ENCODE assay signal across 30 cellular contexts in the genomic region with DNA sequence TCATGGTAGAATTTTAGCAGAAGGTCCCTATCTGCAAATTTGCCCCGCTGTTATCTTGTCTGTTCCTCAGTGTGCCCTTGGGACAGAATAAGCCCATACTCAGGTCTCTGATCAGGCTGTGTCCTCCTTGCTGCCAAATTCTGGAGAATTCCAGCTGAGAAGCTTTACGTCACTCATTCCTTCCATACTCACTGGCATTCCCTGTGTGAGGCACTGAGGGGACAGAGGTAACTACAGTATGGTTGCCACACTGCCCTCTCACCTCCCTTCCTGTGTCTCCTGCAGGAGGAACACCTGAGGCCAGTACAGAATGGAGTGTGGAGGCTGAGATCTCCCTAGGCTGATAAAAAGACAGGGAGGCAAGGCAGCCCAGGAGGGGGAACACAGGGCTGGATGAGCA. TPM values are rescaled to one million over a fixed set of nuclear protein-coding genes. Genes with fewer than 3 reads are reported as not detected.
DNase-seq lines count a peak whose midpoint lies in the region; ATAC-seq, FAIRE-seq and TF ChIP-seq lines count a peak whose summit lies in the region.
"Had no signal": no experiment of that assay in that cellular context is flagged by ENCODE, and none has a peak within 500 bp of the region (broad histone marks: within the 10 kb centered on the region; RNA-seq: fewer than 3 reads in every experiment).

No MANE protein-coding gene starts in this region.

- RAD21 ChIA-PET in GM12878 (lab: Charles Lee; ENCODE audit: unreplicated experiment): interaction anchor here (0.7 to 1.0 kb wide), 2 partner anchors 21 to 186 kb away, joined by 3 to 4 read pairs; no protein-coding TSS in a partner anchor

- H3K4me2 ChIP-seq in BLaER1 (peak overlapping the region; percentile 76), GM12878 (ENCODE audit: control insufficient read depth, insufficient read depth) (no peak overlapping the region), mesenchymal stem cell (ENCODE audit: low read length, poor library complexity, severe bottlenecking) (no peak overlapping the region)
- H3K4me2 ChIP-seq: smooth muscle cell had no signal

- POLR2A ChIA-PET in Caco-2 (lab: Charles Lee) (no interaction called here), GM12878 (lab: Charles Lee) (interaction anchor here (1.0 to 1.3 kb wide), 3 partner anchors 11 to 265 kb away, joined by 3 to 6 read pairs (median 4); no protein-coding TSS in a partner anchor)

- no peak overlapping the region for H2BK5ac ChIP-seq in mesenchymal stem cell (ENCODE audit: low read depth, low read length, poor library complexity, severe bottlenecking)

- H2AFZ ChIP-seq in GM12878 (ENCODE audit: control insufficient read depth, low read depth, low read length) (no peak overlapping the region), mesenchymal stem cell (ENCODE audit: low read depth, low read length) (no peak overlapping the region)

- H3K36me3 ChIP-seq in BLaER1: peaks cover 100% of the 10 kb centered on the region
- peaks cover 15% of the 10 kb centered on the region for H3K36me3 ChIP-seq in Caco-2 (ENCODE audit: control insufficient read depth, insufficient read depth, low read length)
- peaks cover 43 to 61% of the 10 kb centered on the region in 2 experiments for H3K36me3 ChIP-seq in GM12878 (ENCODE audit: control insufficient read depth in 2 of 2, insufficient read depth in 2 of 2, low read length in 1 of 2)
- H3K36me3 ChIP-seq in mesenchymal stem cell (ENCODE audit: control insufficient read depth in 1 of 2, insufficient read depth in 2 of 2, low read depth in 1 of 2, low read length in 2 of 2): peaks cover 55 to 97% of the 10 kb centered on the region in 2 experiments
- peaks cover 11 to 45% of the 10 kb centered on the region in 2 donors for H3K36me3 ChIP-seq in body of pancreas (replicated peaks in 1 of 2; ENCODE audit: insufficient read depth in 1 of 2, low read depth in 2 of 2)

- BruUV-seq in Caco-2 (replicated peaks; lab: Mats Ljungman, UMichigan) (no TSS peak), GM12878 (replicated peaks; lab: Mats Ljungman, UMichigan) (no TSS peak)

- no peak for FAIRE-seq in GM12878 (lab: Jason Lieb, UNC)
- FAIRE-seq: pancreas had no signal

- peak overlapping the region in 1 of 2 experiments; percentile 44 for H3K14ac ChIP-seq in mesenchymal stem cell (ENCODE audit: low read length in 2 of 2)

- H3K27ac ChIP-seq in BLaER1: peak overlapping the region; percentile 40; the same call in 1 of the 2 replicates
- peak overlapping the region; percentile 54 for H3K27ac ChIP-seq in GM12878 (ENCODE audit: control insufficient read depth, insufficient read depth)
- no peak overlapping the region for H3K27ac ChIP-seq in mesenchymal stem cell (ENCODE audit: low read length, poor library complexity, severe bottlenecking)
- no peak overlapping the region for H3K27ac ChIP-seq in body of pancreas
- H3K27ac ChIP-seq: pancreas, SJCRH30, transverse colon had no signal

- H2BK12ac ChIP-seq in mesenchymal stem cell (ENCODE audit: low read length in 2 of 2): no peak overlapping the region

- DNase-seq in Caco-2: no peak
- DNase-seq in GM12878 (ENCODE audit: low read depth, low spot score): no peak
- DNase-seq in mesenchymal stem cell: no peak
- DNase-seq in left lobe of liver (ENCODE audit: low spot score): no peak
- DNase-seq in body of pancreas: no peak
- DNase-seq in NCI-H526 (lab: John Stamatoyannopoulos, UW): no peak
- DNase-seq: activated CD4-positive, alpha-beta memory T cell treated with anti-CD3 and anti-CD28 coated beads, Interleukin-2, amount 10 ng/mL, durations not matched to agents 7 days and 5 days; activated gamma-delta T cell; activated naive CD8-positive, alpha-beta T cell treated with anti-CD3 and anti-CD28 coated beads, Interleukin-2, amount 50 U/mL, for 24 hours; effector CD4-positive, alpha-beta T cell; EL; islet precursor cell; NCI-H1092 treated with DMSO at 0.1 percent for 48 hours; NCI-H187; NCI-H2171 treated with DMSO at 0.1 percent for 48 hours; NCI-H524; pancreas; retina; SJCRH30; stimulated activated CD4-positive, alpha-beta T cell treated with anti-CD3 and anti-CD28 coated beads, Interleukin-1b, Interleukin-23, amount 100 ng/mL, for 48 hours; stimulated activated CD8-positive, alpha-beta memory T cell treated with anti-CD3 and anti-CD28 coated beads, Interleukin-4, amount 100 ng/mL, for 48 hours; T-cell; transverse colon had no signal

- SMC1A ChIA-PET in GM12878 (lab: Charles Lee; ENCODE audit: uncharacterized antibody, unreplicated experiment): interaction anchor here (0.7 to 0.8 kb wide), 3 partner anchors 59 to 136 kb away, joined by 3 read pairs; no protein-coding TSS in a partner anchor

- H3K4ac ChIP-seq in mesenchymal stem cell (ENCODE audit: low read depth in 1 of 2, low read length in 2 of 2): no peak overlapping the region

- peak overlapping the region; percentile 5 for H2AK5ac ChIP-seq in mesenchymal stem cell (ENCODE audit: low read length, severe bottlenecking)

- H3K79me2 ChIP-seq in GM12878 (ENCODE audit: control insufficient read depth, insufficient read depth, low read length): no peaks in the 10 kb centered on the region

- CTCF ChIA-PET in Caco-2 (lab: Charles Lee) (no interaction called here), GM12878 (lab: Yijun Ruan, JAX) (interaction anchor here (0.5 to 1.8 kb wide), 2 partner anchors 42 to 58 kb away, joined by 3 to 7 read pairs; no protein-coding TSS in a partner anchor)

- peaks cover 12% of the 10 kb centered on the region for H3K4me1 Mint-ChIP-seq in Caco-2 (ENCODE audit: low read depth, unreplicated experiment)
- H3K4me1 Mint-ChIP-seq: activated CD4-positive, alpha-beta memory T cell treated with anti-CD3 and anti-CD28 coated beads, Interleukin-2, amount 10 ng/mL, durations not matched to agents 7 days and 5 days; T-cell had no signal

- H3K4me1 ChIP-seq in BLaER1 (peaks cover 34% of the 10 kb centered on the region), Caco-2 (peaks cover 26% of the 10 kb centered on the region), GM12878 (ENCODE audit: control insufficient read depth, insufficient read depth, low read length) (peaks cover 16% of the 10 kb centered on the region), mesenchymal stem cell (ENCODE audit: control insufficient read depth, insufficient read depth, low read depth, low read length) (peaks cover 19% of the 10 kb centered on the region), body of pancreas (no peaks in the 10 kb centered on the region)
- H3K4me1 ChIP-seq: pancreas, SJCRH30, transverse colon had no signal

- no peaks in the 10 kb centered on the region for H3K9me3 Mint-ChIP-seq in Caco-2 (ENCODE audit: unreplicated experiment)
- H3K9me3 Mint-ChIP-seq: activated CD4-positive, alpha-beta memory T cell treated with anti-CD3 and anti-CD28 coated beads, Interleukin-2, amount 10 ng/mL, durations not matched to agents 7 days and 5 days; activated naive CD8-positive, alpha-beta T cell treated with anti-CD3 and anti-CD28 coated beads, Interleukin-2, amount 50 U/mL, for 24 hours; T-cell had no signal

- TF ChIP-seq CTCF in Caco-2 (IDR thresholded peaks at IDR 0.05; ENCODE audit: insufficient read depth in 1 of 2, low read depth in 1 of 2, low read length in 1 of 2, severe bottlenecking in 1 of 2, unreplicated experiment in 1 of 2): no peak
- no peak for TF ChIP-seq CTCF in GM12878 (IDR thresholded peaks at IDR 0.05 in 2 of 3, conservative IDR thresholded peaks at IDR 0.05 in 1 of 3; ENCODE audit: control insufficient read depth in 2 of 3, extremely low read depth in 1 of 3, insufficient read depth in 1 of 3, low read depth in 3 of 3, low read length in 3 of 3)
- no peak for TF ChIP-seq CTCF in body of pancreas (IDR thresholded peaks at IDR 0.05)

- H3K27ac Mint-ChIP-seq in Caco-2 (ENCODE audit: unreplicated experiment): peak overlapping the region; percentile 10
- H3K27ac Mint-ChIP-seq: activated CD4-positive, alpha-beta memory T cell treated with anti-CD3 and anti-CD28 coated beads, Interleukin-2, amount 10 ng/mL, durations not matched to agents 7 days and 5 days; activated naive CD8-positive, alpha-beta T cell treated with anti-CD3 and anti-CD28 coated beads, Interleukin-2, amount 50 U/mL, for 24 hours had no signal

- TF ChIP-seq POLR2A in GM12878 (IDR thresholded peaks at IDR 0.05; ENCODE audit: low read depth, low read length): no peak
- TF ChIP-seq POLR2A in body of pancreas (IDR thresholded peaks at IDR 0.05): no peak

- no peak overlapping the region for H4K91ac ChIP-seq in mesenchymal stem cell (ENCODE audit: low read length)

- ATAC-seq in GM12878 (no peak), left lobe of liver (no peak), body of pancreas (no peak)
- ATAC-seq: activated CD4-positive, CD25-positive, alpha-beta regulatory T cell treated with anti-CD3 and anti-CD28 coated beads, Interleukin-2, amount 50 U/mL, for 24 hours; activated naive CD8-positive, alpha-beta T cell treated with anti-CD3 and anti-CD28 coated beads, Interleukin-2, amount 50 U/mL, for 24 hours; pancreas had no signal

- no peak overlapping the region for H2BK15ac ChIP-seq in mesenchymal stem cell (ENCODE audit: low read depth, poor library complexity, severe bottlenecking)

- H3K9ac ChIP-seq in BLaER1 (peak overlapping the region; percentile 13), GM12878 (ENCODE audit: control insufficient read depth, insufficient read depth, low read length) (no peak overlapping the region), mesenchymal stem cell (ENCODE audit: low read length) (no peak overlapping the region)

- intact Hi-C loops in Caco-2 (cut with micrococcal nuclease; ENCODE audit: unreplicated experiment) (no loop called here), GM12878 (cut with micrococcal nuclease; ENCODE audit: unreplicated experiment) (no loop called here), body of pancreas (cut with DNase I) (no loop called here)

- H3K18ac ChIP-seq in mesenchymal stem cell (ENCODE audit: low read depth in 1 of 2, low read length in 2 of 2): no peak overlapping the region

- 0 out of 2 replicates have a peak overlapping the region, but pooled peaks have one; percentile 8 for H3K4me3 ChIP-seq in BLaER1
- H3K4me3 ChIP-seq in Caco-2 (ENCODE audit: low read depth, low read length): no peak overlapping the region
- H3K4me3 ChIP-seq in GM12878: no peak overlapping the region
- no peak overlapping the region for H3K4me3 ChIP-seq in mesenchymal stem cell (ENCODE audit: insufficient read depth in 1 of 2, low read depth in 1 of 2, low read length in 2 of 2)
- no peak overlapping the region for H3K4me3 ChIP-seq in body of pancreas
- H3K4me3 ChIP-seq: lung, pancreas, Peyer's patch, SJCRH30, smooth muscle cell, transverse colon had no signal

- H3K23ac ChIP-seq in mesenchymal stem cell (ENCODE audit: low read length in 2 of 2): no peak overlapping the region

- H3K79me1 ChIP-seq in mesenchymal stem cell (replicated peaks; ENCODE audit: low read length, poor library complexity, severe bottlenecking): peaks cover 22% of the 10 kb centered on the region

- in situ Hi-C loops in GM12878 (cut with MboI): no loop called here

- no peaks in the 10 kb centered on the region for H3K27me3 ChIP-seq in BLaER1
- no peaks in the 10 kb centered on the region for H3K27me3 ChIP-seq in Caco-2 (replicated peaks; ENCODE audit: control insufficient read depth, insufficient read depth, low read length)
- no peaks in the 10 kb centered on the region for H3K27me3 ChIP-seq in GM12878 (replicated peaks in 1 of 2; ENCODE audit: control insufficient read depth in 2 of 2, insufficient read depth in 2 of 2, low read length in 1 of 2)
- H3K27me3 ChIP-seq in mesenchymal stem cell (ENCODE audit: control insufficient read depth in 1 of 2, insufficient read depth in 1 of 2, low read length in 2 of 2): no peaks in the 10 kb centered on the region
- H3K27me3 ChIP-seq in body of pancreas: no peaks in the 10 kb centered on the region
- H3K27me3 ChIP-seq: pancreas, Peyer's patch, SJCRH30, transverse colon had no signal

- H4K8ac ChIP-seq in mesenchymal stem cell (ENCODE audit: low read length): no peak overlapping the region

- H3K4me3 Mint-ChIP-seq in Caco-2 (ENCODE audit: unreplicated experiment): no peak overlapping the region
- H3K4me3 Mint-ChIP-seq: activated CD4-positive, alpha-beta memory T cell treated with anti-CD3 and anti-CD28 coated beads, Interleukin-2, amount 10 ng/mL, durations not matched to agents 7 days and 5 days; activated naive CD8-positive, alpha-beta T cell treated with anti-CD3 and anti-CD28 coated beads, Interleukin-2, amount 50 U/mL, for 24 hours; T-cell had no signal

- H4K20me1 ChIP-seq in BLaER1: peaks cover 50% of the 10 kb centered on the region
- H4K20me1 ChIP-seq in GM12878 (ENCODE audit: control insufficient read depth, insufficient read depth): no peaks in the 10 kb centered on the region

- WGBS in GM12878 (ENCODE audit: insufficient coverage, insufficient replicate concordance, low lambda C conversion rate, missing lambda C conversion rate): 92% methylated on average over 2 of the region's 2 CpGs
- WGBS in mesenchymal stem cell: 100% methylated on average over 1 of the region's 2 CpGs
- 94 to 100% methylated on average over 2 of the region's 2 CpGs for WGBS in body of pancreas, 2 donors

- H3K9me3 ChIP-seq in BLaER1 (no peaks in the 10 kb centered on the region), Caco-2 (no peaks in the 10 kb centered on the region), GM12878 (replicated peaks; ENCODE audit: control insufficient read depth, insufficient read depth, low read length) (no peaks in the 10 kb centered on the region), mesenchymal stem cell (ENCODE audit: control insufficient read depth, low read length) (no peaks in the 10 kb centered on the region), body of pancreas (no peaks in the 10 kb centered on the region)
- H3K9me3 ChIP-seq: pancreas, Peyer's patch, SJCRH30, transverse colon had no signal

- no peak overlapping the region for H2BK120ac ChIP-seq in mesenchymal stem cell (ENCODE audit: low read depth, low read length)

- H3K36me3 Mint-ChIP-seq in Caco-2 (ENCODE audit: insufficient read depth, unreplicated experiment): peaks cover 92% of the 10 kb centered on the region

- no peaks in the 10 kb centered on the region for H3K27me3 Mint-ChIP-seq in Caco-2 (ENCODE audit: insufficient read depth, unreplicated experiment)
- H3K27me3 Mint-ChIP-seq: activated CD4-positive, alpha-beta memory T cell treated with anti-CD3 and anti-CD28 coated beads, Interleukin-2, amount 10 ng/mL, durations not matched to agents 7 days and 5 days; activated naive CD8-positive, alpha-beta T cell treated with anti-CD3 and anti-CD28 coated beads, Interleukin-2, amount 50 U/mL, for 24 hours; T-cell had no signal

- TF ChIP-seq EP300 in GM12878 (IDR thresholded peaks at IDR 0.05; ENCODE audit: borderline replicate concordance in 1 of 2, control insufficient read depth in 1 of 2, low read depth in 2 of 2, low read length in 2 of 2): no peak

- no peak for TF ChIP-seq RAD21 in GM12878 (IDR thresholded peaks at IDR 0.05; ENCODE audit: insufficient read depth, low read depth, low read length)

RNA-seq across cellular contexts. Expression of a gene that starts 31.5 kb away (rescaled TPM):
- total RNA-seq in Caco-2 (2022) (1.4 and 2.2 TPM in 2 replicates), GM12878 (2014; rRNA removed) (3.6 and 6.8 TPM in 2 replicates), GM12878 (2014; rRNA removed; fragmentation: Illumina TruSeq; extraction: Trizol) (0.22 and 0.28 TPM in 2 replicates), GM12878 (2021) (8.6 and 10.1 TPM in 2 replicates), left lobe of liver (not detected), body of pancreas (not detected)
- 10.3 and 11.3 TPM in 2 replicates for total RNA-seq in GM12878 (2013; cell fraction: nucleolus; rRNA removed)
- 0.26 TPM for polyA plus RNA-seq in GM12878 (2011; ENCODE audit: low read depth)
- polyA plus RNA-seq in GM12878 (2011; rRNA removed) (0.06 and 0.08 TPM in 2 replicates), GM12878 (2014; fragmentation: Illumina TruSeq; extraction: Trizol) (0.06 TPM in 1 of 2 replicates, not detected in the other), GM12878 (2014; fragmentation: Nextera tagmentation; extraction: Ambion mirVana) (under 1 TPM; 0.13 to 0.40 TPM), GM12878 (2014; rRNA removed) (5.9 and 6.5 TPM in 2 replicates), GM12878 (2016; fragmentation: Nextera tagmentation; extraction: Ambion mirVana) (under 1 TPM; 0.20 to 0.27 TPM)
- 0.03 and 0.33 TPM in 2 replicates for polyA plus RNA-seq in GM12878 (2011; cell fraction: cytosol; rRNA removed)
- 2.4 and 3.6 TPM in 2 replicates for polyA plus RNA-seq in GM12878 (2011; cell fraction: nucleus; rRNA removed)
- 3.6 and 5.2 TPM in 2 replicates for polyA plus RNA-seq in GM12878 (2012)
- not detected in 2 replicates for polyA minus RNA-seq in GM12878 (2011; rRNA and poly(A)+ RNA removed)
- not detected in 2 replicates for polyA minus RNA-seq in GM12878 (2011; cell fraction: cytosol; rRNA and poly(A)+ RNA removed)
- 0.29 TPM in 1 of 2 replicates, not detected in the other for polyA minus RNA-seq in GM12878 (2011; cell fraction: nucleus; rRNA and poly(A)+ RNA removed)
- polyA plus RNA-seq in mesenchymal stem cell (2013, experiment 1 of 2): not detected
- not detected for polyA plus RNA-seq in mesenchymal stem cell (2013, experiment 2 of 2)
- total RNA-seq: activated CD4-positive, alpha-beta memory T cell treated with anti-CD3 and anti-CD28 coated beads, Interleukin-2, amount 10 ng/mL, durations not matched to agents 7 days and 5 days; H4; pancreas; Peyer's patch; SJCRH30; smooth muscle cell had no signal
- polyA plus RNA-seq: AG04450, pancreas had no signal

RNA-seq across cellular contexts. Expression of a gene that starts 43.2 kb away (rescaled TPM):
- total RNA-seq in Caco-2 (2022): 2.2 and 2.4 TPM in 2 replicates
- 79.9 and 82.3 TPM in 2 replicates for total RNA-seq in GM12878 (2013; cell fraction: nucleolus; rRNA removed)
- total RNA-seq in GM12878 (2014; rRNA removed): 35.9 and 37.6 TPM in 2 replicates
- 22.3 and 23.2 TPM in 2 replicates for total RNA-seq in GM12878 (2014; rRNA removed; fragmentation: Illumina TruSeq; extraction: Trizol)
- 90.1 and 91.4 TPM in 2 replicates for total RNA-seq in GM12878 (2021)
- polyA plus RNA-seq in GM12878 (2011; ENCODE audit: low read depth): 30.0 TPM
- 9.7 and 16.4 TPM in 2 replicates for polyA plus RNA-seq in GM12878 (2011; rRNA removed)
- polyA plus RNA-seq in GM12878 (2011; cell fraction: cytosol; rRNA removed): 18.3 and 19.9 TPM in 2 replicates
- polyA plus RNA-seq in GM12878 (2011; cell fraction: nucleus; rRNA removed): 43.6 and 44.2 TPM in 2 replicates
- polyA plus RNA-seq in GM12878 (2012): 50.9 and 59.0 TPM in 2 replicates
- 20.6 and 26.9 TPM in 2 replicates for polyA plus RNA-seq in GM12878 (2014; fragmentation: Illumina TruSeq; extraction: Trizol)
- 1 to 10 TPM; 6.9 to 9.6 TPM for polyA plus RNA-seq in GM12878 (2014; fragmentation: Nextera tagmentation; extraction: Ambion mirVana)
- polyA plus RNA-seq in GM12878 (2014; rRNA removed): 42.3 and 43.0 TPM in 2 replicates
- 10 to 100 TPM; 26.6 to 30.4 TPM for polyA plus RNA-seq in GM12878 (2016; fragmentation: Nextera tagmentation; extraction: Ambion mirVana)
- polyA minus RNA-seq in GM12878 (2011; rRNA and poly(A)+ RNA removed): 24.8 and 41.5 TPM in 2 replicates
- 20.1 and 23.4 TPM in 2 replicates for polyA minus RNA-seq in GM12878 (2011; cell fraction: cytosol; rRNA and poly(A)+ RNA removed)
- polyA minus RNA-seq in GM12878 (2011; cell fraction: nucleus; rRNA and poly(A)+ RNA removed): 12.0 and 20.7 TPM in 2 replicates
- 0.22 TPM for polyA plus RNA-seq in mesenchymal stem cell (2013, experiment 1 of 2)
- polyA plus RNA-seq in mesenchymal stem cell (2013, experiment 2 of 2): 0.18 TPM
- total RNA-seq in left lobe of liver: 0.10 TPM
- not detected for total RNA-seq in body of pancreas
- total RNA-seq: smooth muscle cell had no signal

RNA-seq across cellular contexts. Expression of a gene that starts 50.5 kb away (rescaled TPM):
- total RNA-seq in Caco-2 (2022) (134 and 150 TPM in 2 replicates), GM12878 (2014; rRNA removed) (62.9 and 75.3 TPM in 2 replicates), GM12878 (2014; rRNA removed; fragmentation: Illumina TruSeq; extraction: Trizol) (52.2 and 56.3 TPM in 2 replicates), GM12878 (2021) (171 and 177 TPM in 2 replicates), left lobe of liver (30.4 TPM), body of pancreas (10 to 100 TPM; 40.2 to 68.6 TPM)
- total RNA-seq in GM12878 (2013; cell fraction: nucleolus; rRNA removed): 537 and 614 TPM in 2 replicates
- 105 TPM for polyA plus RNA-seq in GM12878 (2011; ENCODE audit: low read depth)
- polyA plus RNA-seq in GM12878 (2011; rRNA removed) (94.7 and 124 TPM in 2 replicates), GM12878 (2014; fragmentation: Illumina TruSeq; extraction: Trizol) (144 and 150 TPM in 2 replicates), GM12878 (2014; fragmentation: Nextera tagmentation; extraction: Ambion mirVana) (1 to 10 TPM; 2.4 to 3.6 TPM), GM12878 (2014; rRNA removed) (160 and 184 TPM in 2 replicates), GM12878 (2016; fragmentation: Nextera tagmentation; extraction: Ambion mirVana) (10 to 100 TPM; 73.8 to 82.3 TPM)
- 139 and 162 TPM in 2 replicates for polyA plus RNA-seq in GM12878 (2011; cell fraction: cytosol; rRNA removed)
- polyA plus RNA-seq in GM12878 (2011; cell fraction: nucleus; rRNA removed): 458 and 495 TPM in 2 replicates
- polyA plus RNA-seq in GM12878 (2012): 149 and 160 TPM in 2 replicates
- polyA minus RNA-seq in GM12878 (2011; rRNA and poly(A)+ RNA removed): 180 and 262 TPM in 2 replicates
- 77.4 and 82.9 TPM in 2 replicates for polyA minus RNA-seq in GM12878 (2011; cell fraction: cytosol; rRNA and poly(A)+ RNA removed)
- polyA minus RNA-seq in GM12878 (2011; cell fraction: nucleus; rRNA and poly(A)+ RNA removed): 89.6 and 141 TPM in 2 replicates
- 98.2 TPM for polyA plus RNA-seq in mesenchymal stem cell (2013, experiment 1 of 2)
- 93.9 TPM for polyA plus RNA-seq in mesenchymal stem cell (2013, experiment 2 of 2)

Comparison
In these comparisons a context has a peak if more than half of its experiments do, and no peak if none do; other contexts are left out.
1. H3K27ac ChIP-seq: peak in BLaER1 (single experiment) and GM12878 (single experiment); none in mesenchymal stem cell (single experiment) and body of pancreas (0 of 4).